In the genomic region with DNA sequence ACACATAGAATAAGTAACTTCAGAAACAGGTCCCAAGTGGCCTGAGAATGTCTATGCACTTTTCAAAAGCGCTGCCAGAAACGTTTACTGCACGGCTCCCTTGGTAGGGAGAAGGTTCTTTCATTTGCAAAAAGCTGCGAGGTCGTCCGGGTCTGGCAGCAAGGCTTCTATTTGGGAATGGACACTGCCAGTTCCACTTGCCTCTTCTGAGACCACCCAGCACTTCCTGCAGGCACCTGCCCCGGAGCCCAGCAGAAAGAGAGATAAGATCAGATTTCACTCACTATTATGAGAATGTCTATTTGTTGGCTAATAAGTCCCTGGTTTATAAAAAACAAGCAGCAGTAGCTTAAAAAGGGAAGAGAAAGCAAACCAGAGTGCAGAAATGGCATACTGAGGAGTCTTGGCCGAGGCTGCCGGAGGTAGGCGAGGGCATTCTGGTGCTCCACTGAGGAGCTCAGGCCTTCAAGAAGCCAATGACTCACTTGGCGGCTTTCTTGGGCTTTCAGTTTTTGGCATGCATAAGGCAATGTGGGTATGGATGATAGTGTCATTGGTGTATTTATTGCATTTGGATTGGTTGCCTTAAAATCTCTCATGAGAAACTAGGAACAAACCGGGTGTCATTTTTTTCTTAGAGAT, we compare ENCODE assay signal across 9 cellular contexts.
DNase-seq lines count a peak whose midpoint lies in the region; ATAC-seq, FAIRE-seq and TF ChIP-seq lines count a peak whose summit lies in the region.
"Had no signal": no experiment of that assay in that cellular context is flagged by ENCODE, and none has a peak within 500 bp of the region (broad histone marks: within the 10 kb centered on the region; RNA-seq: fewer than 3 reads in every experiment).

No MANE protein-coding gene starts in this region.

- peaks cover 6% of the 10 kb centered on the region for H3K4me1 Mint-ChIP-seq in activated T-cell treated with anti-CD3 and anti-CD28 coated beads, Interleukin-2, amount 50 U/mL, for 72 hours (ENCODE audit: low read depth)

- H3K27ac Mint-ChIP-seq in activated T-cell treated with anti-CD3 and anti-CD28 coated beads, Interleukin-2, amount 50 U/mL, for 72 hours: no peak overlapping the region

- POLR2A ChIA-PET in GM12878 (lab: Charles Lee): interaction anchor here (0.5 kb wide), 1 partner anchor 177 kb away, joined by 3 read pairs; no protein-coding TSS in a partner anchor

- H3K36me3 Mint-ChIP-seq in activated T-cell treated with anti-CD3 and anti-CD28 coated beads, Interleukin-2, amount 50 U/mL, for 72 hours (ENCODE audit: insufficient read depth in 2 of 2): no peaks in the 10 kb centered on the region

- RAD21 ChIA-PET in GM12878 (lab: Charles Lee; ENCODE audit: unreplicated experiment): interaction anchor here (0.6 kb wide), 1 partner anchor 797 kb away, joined by 3 read pairs; no protein-coding TSS in a partner anchor

- TF ChIP-seq EP300 in GM12878 (IDR thresholded peaks at IDR 0.05; ENCODE audit: borderline replicate concordance in 1 of 2, control insufficient read depth in 1 of 2, low read depth in 2 of 2, low read length in 2 of 2): no peak

- H3K27me3 ChIP-seq in GM12878 (replicated peaks in 1 of 2; ENCODE audit: control insufficient read depth in 2 of 2, insufficient read depth in 2 of 2, low read length in 1 of 2) (no peaks in the 10 kb centered on the region), layer of hippocampus (ENCODE audit: control insufficient read depth, insufficient read depth, low read length) (no peaks in the 10 kb centered on the region), WERI-Rb-1 (ENCODE audit: insufficient read depth, low read depth, severe bottlenecking) (no peaks in the 10 kb centered on the region)

- TF ChIP-seq CTCF in GM12878 (IDR thresholded peaks at IDR 0.05 in 2 of 3, conservative IDR thresholded peaks at IDR 0.05 in 1 of 3; ENCODE audit: control insufficient read depth in 2 of 3, extremely low read depth in 1 of 3, insufficient read depth in 1 of 3, low read depth in 3 of 3, low read length in 3 of 3) (no peak), WERI-Rb-1 (IDR thresholded peaks at IDR 0.05; ENCODE audit: low read depth, low read length) (no peak)

- no TSS peak for BruUV-seq in GM12878 (replicated peaks; lab: Mats Ljungman, UMichigan)

- no peak overlapping the region for H2AFZ ChIP-seq in GM12878 (ENCODE audit: control insufficient read depth, low read depth, low read length)

- in situ Hi-C loops in GM12878 (cut with MboI): no loop called here

- TF ChIP-seq POLR2A in GM18505 (IDR thresholded peaks at IDR 0.05; ENCODE audit: borderline replicate concordance, extremely low read depth, insufficient read depth, insufficient read length) (no peak), GM12878 (IDR thresholded peaks at IDR 0.05; ENCODE audit: low read depth, low read length) (no peak)

- peaks cover 14% of the 10 kb centered on the region for H3K27me3 Mint-ChIP-seq in activated T-cell treated with anti-CD3 and anti-CD28 coated beads, Interleukin-2, amount 50 U/mL, for 72 hours (ENCODE audit: low read depth)

- H4K20me1 ChIP-seq in GM12878 (ENCODE audit: control insufficient read depth, insufficient read depth): no peaks in the 10 kb centered on the region

- no peaks in the 10 kb centered on the region for H3K36me3 ChIP-seq in GM12878 (ENCODE audit: control insufficient read depth in 2 of 2, insufficient read depth in 2 of 2, low read length in 1 of 2)
- H3K36me3 ChIP-seq in WERI-Rb-1: no peaks in the 10 kb centered on the region

- intact Hi-C loops in GM12878 (cut with micrococcal nuclease; ENCODE audit: unreplicated experiment): loop anchor here (10.0 kb wide), 1 partner anchor 333 kb away; no protein-coding TSS in a partner anchor

- CTCF ChIA-PET in GM12878 (lab: Yijun Ruan, JAX): interaction anchor here (1.0 to 1.1 kb wide), 2 partner anchors 237 to 325 kb away, joined by 3 to 6 read pairs; no protein-coding TSS in a partner anchor

- SMC1A ChIA-PET in GM12878 (lab: Charles Lee; ENCODE audit: uncharacterized antibody, unreplicated experiment): interaction anchor here (1.1 kb wide), 1 partner anchor 10 kb away, joined by 3 read pairs; no protein-coding TSS in a partner anchor

- H3K79me2 ChIP-seq in GM12878 (ENCODE audit: control insufficient read depth, insufficient read depth, low read length): no peaks in the 10 kb centered on the region

- peaks cover 4 to 5% of the 10 kb centered on the region in 2 donors for H3K9me3 Mint-ChIP-seq in activated T-cell treated with anti-CD3 and anti-CD28 coated beads, Interleukin-2, amount 50 U/mL, for 72 hours

- peak; percentile 50 for ATAC-seq in GM18505 (IDR thresholded peaks at IDR 0.05; ENCODE audit: unreplicated experiment)
- ATAC-seq in HG03354 (IDR thresholded peaks at IDR 0.05; ENCODE audit: poor library complexity, severe bottlenecking, unreplicated experiment): peak; percentile 43
- ATAC-seq in GM12878: no peak
- ATAC-seq in activated T-cell treated with anti-CD3 and anti-CD28 coated beads, Interleukin-2, amount 50 U/mL, for 72 hours (replicated peaks in 1 of 2): no peak

- no peak overlapping the region for H3K9ac ChIP-seq in GM12878 (ENCODE audit: control insufficient read depth, insufficient read depth, low read length)

- no peak overlapping the region for H3K27ac ChIP-seq in GM12878 (ENCODE audit: control insufficient read depth, insufficient read depth)
- H3K27ac ChIP-seq in layer of hippocampus (ENCODE audit: low read depth, low read length): peak overlapping the region; percentile 31
- no peak overlapping the region for H3K27ac ChIP-seq in WERI-Rb-1

- no peak for TF ChIP-seq RAD21 in GM12878 (IDR thresholded peaks at IDR 0.05; ENCODE audit: insufficient read depth, low read depth, low read length)

- H3K4me3 ChIP-seq in GM12878 (no peak overlapping the region), WERI-Rb-1 (ENCODE audit: low read depth, low read length) (no peak overlapping the region)

- no peaks in the 10 kb centered on the region for H3K4me1 ChIP-seq in GM12878 (ENCODE audit: control insufficient read depth, insufficient read depth, low read length)

- FAIRE-seq in GM12878 (lab: Jason Lieb, UNC): peak; percentile 18
- FAIRE-seq: colon had no signal

- DNase-seq in GM12878 (ENCODE audit: low read depth, low spot score) (no peak), NCI-H1694 (lab: John Stamatoyannopoulos, UW) (no peak), WERI-Rb-1 (no peak)
- DNase-seq in activated CD4-positive, alpha-beta T cell treated with anti-CD3 and anti-CD28 coated beads for 1 hour: no peak
- DNase-seq in activated T-cell treated with anti-CD3 and anti-CD28 coated beads, Interleukin-2, amount 50 U/mL, for 72 hours: no peak

- H3K4me3 Mint-ChIP-seq in activated T-cell treated with anti-CD3 and anti-CD28 coated beads, Interleukin-2, amount 50 U/mL, for 72 hours: no peak overlapping the region

- H3K9me3 ChIP-seq in GM12878 (replicated peaks; ENCODE audit: control insufficient read depth, insufficient read depth, low read length) (no peaks in the 10 kb centered on the region; the same call in 2 of the 3 replicates), WERI-Rb-1 (ENCODE audit: severe bottlenecking) (peaks cover 2% of the 10 kb centered on the region)

- WGBS in GM12878 (ENCODE audit: insufficient coverage, insufficient replicate concordance, low lambda C conversion rate, missing lambda C conversion rate): 25% methylated on average over 12 of the region's 12 CpGs

- H3K4me2 ChIP-seq in GM12878 (ENCODE audit: control insufficient read depth, insufficient read depth): no peak overlapping the region

TF ChIP-seq in GM12878, 131 proteins besides CTCF, POLR2A, EP300 and RAD21 (continues in another document):
- TF ChIP-seq TCF3 (IDR thresholded peaks at IDR 0.05; ENCODE audit: borderline replicate concordance, insufficient read depth, low read depth, low read length) (no peak), KLF5 (IDR thresholded peaks at IDR 0.05; ENCODE audit: partially characterized antibody) (no peak), ZNF622 (IDR thresholded peaks at IDR 0.05) (no peak), RUNX3 (IDR thresholded peaks at IDR 0.05; ENCODE audit: low read length) (no peak), MEF2A (IDR thresholded peaks at IDR 0.05; ENCODE audit: insufficient read depth, low read depth, low read length) (no peak), BMI1 (IDR thresholded peaks at IDR 0.05; ENCODE audit: borderline replicate concordance) (no peak), MXI1 (IDR thresholded peaks at IDR 0.05; ENCODE audit: low read depth, low read length) (no peak), TAF1 (IDR thresholded peaks at IDR 0.05; ENCODE audit: borderline replicate concordance, low read depth, low read length) (no peak)
- TF ChIP-seq, protein P1, sequence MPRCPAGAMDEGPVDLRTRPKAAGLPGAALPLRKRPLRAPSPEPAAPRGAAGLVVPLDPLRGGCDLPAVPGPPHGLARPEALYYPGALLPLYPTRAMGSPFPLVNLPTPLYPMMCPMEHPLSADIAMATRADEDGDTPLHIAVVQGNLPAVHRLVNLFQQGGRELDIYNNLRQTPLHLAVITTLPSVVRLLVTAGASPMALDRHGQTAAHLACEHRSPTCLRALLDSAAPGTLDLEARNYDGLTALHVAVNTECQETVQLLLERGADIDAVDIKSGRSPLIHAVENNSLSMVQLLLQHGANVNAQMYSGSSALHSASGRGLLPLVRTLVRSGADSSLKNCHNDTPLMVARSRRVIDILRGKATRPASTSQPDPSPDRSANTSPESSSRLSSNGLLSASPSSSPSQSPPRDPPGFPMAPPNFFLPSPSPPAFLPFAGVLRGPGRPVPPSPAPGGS (IDR thresholded peaks at IDR 0.05; ENCODE audit: borderline replicate concordance, insufficient read depth, low read depth, low read length, poor library complexity, severe bottlenecking): no peak
- TF ChIP-seq, protein P2, sequence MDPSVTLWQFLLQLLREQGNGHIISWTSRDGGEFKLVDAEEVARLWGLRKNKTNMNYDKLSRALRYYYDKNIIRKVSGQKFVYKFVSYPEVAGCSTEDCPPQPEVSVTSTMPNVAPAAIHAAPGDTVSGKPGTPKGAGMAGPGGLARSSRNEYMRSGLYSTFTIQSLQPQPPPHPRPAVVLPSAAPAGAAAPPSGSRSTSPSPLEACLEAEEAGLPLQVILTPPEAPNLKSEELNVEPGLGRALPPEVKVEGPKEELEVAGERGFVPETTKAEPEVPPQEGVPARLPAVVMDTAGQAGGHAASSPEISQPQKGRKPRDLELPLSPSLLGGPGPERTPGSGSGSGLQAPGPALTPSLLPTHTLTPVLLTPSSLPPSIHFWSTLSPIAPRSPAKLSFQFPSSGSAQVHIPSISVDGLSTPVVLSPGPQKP (IDR thresholded peaks at IDR 0.05; ENCODE audit: low read depth, low read length): no peak

Comparison
In these comparisons a context has a peak if more than half of its experiments do, and no peak if none do; other contexts are left out.
1. ATAC-seq: peak in GM18505 (single experiment) and HG03354 (single experiment); none in GM12878 (single experiment) and activated T-cell treated with anti-CD3 and anti-CD28 coated beads, Interleukin-2, amount 50 U/mL, for 72 hours (0 of 2).